26 cellular contexts compared by ENCODE assay signal in the genomic region with DNA sequence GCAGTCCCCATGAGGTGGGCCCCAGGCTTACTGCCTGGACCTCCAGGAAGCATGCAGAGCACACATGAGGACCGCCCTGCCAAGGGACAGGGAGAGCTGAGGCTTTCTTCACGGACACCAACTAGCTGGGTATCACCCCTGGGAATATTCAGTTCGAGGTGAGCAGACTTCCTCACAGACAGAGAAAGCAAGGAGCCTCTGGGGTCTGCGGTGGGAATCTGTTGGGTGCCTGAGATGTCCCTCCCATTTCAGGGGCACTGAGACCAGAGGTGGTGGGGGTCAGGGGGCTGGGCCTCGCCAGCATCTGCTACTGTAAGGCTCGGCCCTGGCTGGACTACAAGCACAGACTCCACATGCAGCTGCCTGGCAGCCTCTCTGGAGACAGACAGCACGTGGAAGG.
"Had no signal": no experiment of that assay in that cellular context is flagged by ENCODE, and none has a peak within 500 bp of the region (broad histone marks: within the 10 kb centered on the region; RNA-seq: fewer than 3 reads in every experiment).

No MANE protein-coding gene starts in this region.

- H3K4me1 ChIP-seq: ascending aorta, breast epithelium, esophagus squamous epithelium, gastroesophageal sphincter had no signal

- H3K27ac ChIP-seq: ascending aorta, breast epithelium, cardiac muscle cell, esophagus squamous epithelium, gastroesophageal sphincter, heart right ventricle had no signal

- H3K4me3 ChIP-seq: ascending aorta, breast epithelium, cardiac muscle cell, esophagus squamous epithelium, gastroesophageal sphincter, heart right ventricle had no signal

- DNase-seq: activated CD4-positive, alpha-beta memory T cell treated with anti-CD3 and anti-CD28 coated beads, Interleukin-2, amount 10 ng/mL, durations not matched to agents 7 days and 5 days; activated CD4-positive, alpha-beta T cell treated with anti-CD3 and anti-CD28 coated beads for 36 hours; activated CD4-positive, alpha-beta T cell treated with anti-CD3 and anti-CD28 coated beads, Interleukin-2, amount 10 ng/mL, durations not matched to agents 24 days and 14 days; activated CD4-positive, alpha-beta T cell treated with anti-CD3 and anti-CD28 coated beads, Interleukin-2, amount 50 U/mL, for 4 hours; activated CD4-positive, CD25-positive, alpha-beta regulatory T cell; activated CD4-positive, CD25-positive, alpha-beta regulatory T cell treated with anti-CD3 and anti-CD28 coated beads, Interleukin-2, amount 50 U/mL, for 72 hours; activated CD8-positive, alpha-beta memory T cell treated with anti-CD3 and anti-CD28 coated beads, Interleukin-2, amount 50 U/mL, for 48 hours; activated gamma-delta T cell; activated naive CD4-positive, alpha-beta T cell; activated naive CD4-positive, alpha-beta T cell treated with anti-CD3 and anti-CD28 coated beads, Interleukin-2, amount 10 ng/mL, durations not matched to agents 7 days and 5 days; activated naive CD8-positive, alpha-beta T cell treated with anti-CD3 and anti-CD28 coated beads, Interleukin-2, amount 10 ng/mL, durations not matched to agents 7 days and 5 days; activated T-cell treated with anti-CD3 and anti-CD28 coated beads for 4 hours; activated T-cell treated with anti-CD3 and anti-CD28 coated beads, Interleukin-2, amount 50 U/mL, for 24 hours; activated T-cell treated with anti-CD3 and anti-CD28 coated beads, Interleukin-2, amount 50 U/mL, for 72 hours; cortex of kidney; effector CD8-positive, alpha-beta T cell; endodermal cell; esophagus squamous epithelium; foreskin melanocyte; heart right ventricle; T-helper 2 cell had no signal

- ATAC-seq: activated CD4-positive, alpha-beta T cell treated with anti-CD3 and anti-CD28 coated beads for 36 hours; activated naive CD4-positive, alpha-beta T cell treated with anti-CD3 and anti-CD28 coated beads, Interleukin-2, amount 50 U/mL, for 72 hours; activated T-cell treated with anti-CD3 and anti-CD28 coated beads, Interleukin-2, amount 50 U/mL, for 72 hours; gastroesophageal sphincter; heart right ventricle had no signal

- H3K36me3 ChIP-seq: ascending aorta, breast epithelium, cardiac muscle cell, esophagus squamous epithelium, gastroesophageal sphincter, heart right ventricle had no signal

- H3K9me3 ChIP-seq: ascending aorta, esophagus squamous epithelium had no signal

- H3K27me3 ChIP-seq: ascending aorta had no signal
